25 cellular contexts compared by ENCODE assay signal in genomic region chr3:15536856-15537255, GRCh38. TPM values are rescaled to one million over a fixed set of nuclear protein-coding genes. Genes with fewer than 3 reads are reported as not detected.
A peak's percentile ranks its signal among the peaks of the same experiment; 100 is the strongest.
DNase-seq lines count a peak whose midpoint lies in the region; ATAC-seq and TF ChIP-seq lines count a peak whose summit lies in the region.
"Had no signal": no experiment of that assay in that cellular context is flagged by ENCODE, and none has a peak within 500 bp of the region (broad histone marks: within the 10 kb centered on the region; RNA-seq: fewer than 3 reads in every experiment).

No MANE protein-coding gene starts in this region.

- H3K36me3 ChIP-seq in breast epithelium = no peaks in the 10 kb centered on the region
- H3K36me3 ChIP-seq: colonic mucosa, esophagus muscularis mucosa, gastrocnemius medialis, left lung, SJSA1, WERI-Rb-1 had no signal

- peak overlapping the region; percentile 66 for H3K4me3 Mint-ChIP-seq in activated naive CD4-positive, alpha-beta T cell treated with anti-CD3 and anti-CD28 coated beads, Interleukin-2, amount 50 U/mL, for 24 hours
- H3K4me3 Mint-ChIP-seq in T-cell (peak overlapping the region; percentile 11 to 60 (median 58)), WTC11 (no peak overlapping the region)
- H3K4me3 Mint-ChIP-seq in activated T-helper 2 cell treated with anti-CD3 and anti-CD28 coated beads, Interferon-gamma antibody, Interleukin-2, Interleukin-4, amounts not matched to agents 10 μg/mL and 5 μg/mL and 100 μg/mL, durations not matched to agents 14 hours and 24 hours and 36 hours (ENCODE audit: low read depth) = peak overlapping the region; percentile 60
- peak overlapping the region; percentile 63 for H3K4me3 Mint-ChIP-seq in stimulated activated effector memory CD8-positive, alpha-beta T cell treated with anti-CD3 and anti-CD28 coated beads, Interleukin-12 subunit alpha, Interleukin-12 subunit beta, amount 100 ng/mL, for 72 hours

- H3K9me3 Mint-ChIP-seq in activated naive CD4-positive, alpha-beta T cell treated with anti-CD3 and anti-CD28 coated beads, Interleukin-2, amount 50 U/mL, for 24 hours = no peaks in the 10 kb centered on the region
- H3K9me3 Mint-ChIP-seq in T-cell (no peaks in the 10 kb centered on the region), WTC11 (no peaks in the 10 kb centered on the region)
- H3K9me3 Mint-ChIP-seq in activated T-helper 2 cell treated with anti-CD3 and anti-CD28 coated beads, Interferon-gamma antibody, Interleukin-2, Interleukin-4, amounts not matched to agents 10 μg/mL and 5 μg/mL and 100 μg/mL, durations not matched to agents 14 hours and 24 hours and 36 hours = no peaks in the 10 kb centered on the region
- H3K9me3 Mint-ChIP-seq in stimulated activated effector memory CD8-positive, alpha-beta T cell treated with anti-CD3 and anti-CD28 coated beads, Interleukin-12 subunit alpha, Interleukin-12 subunit beta, amount 100 ng/mL, for 72 hours = no peaks in the 10 kb centered on the region

- TF ChIP-seq CTCF in breast epithelium (IDR thresholded peaks at IDR 0.05) (no peak), WTC11 (IDR thresholded peaks at IDR 0.05) (no peak)

- POLR2A ChIA-PET in T-cell (lab: Charles Lee) (no interaction called here), WTC11 (lab: Charles Lee) (no interaction called here)

- H3K36me3 Mint-ChIP-seq in activated naive CD4-positive, alpha-beta T cell treated with anti-CD3 and anti-CD28 coated beads, Interleukin-2, amount 50 U/mL, for 24 hours = peaks cover 4% of the 10 kb centered on the region
- H3K36me3 Mint-ChIP-seq in T-cell (peaks cover 3% of the 10 kb centered on the region), WTC11 (no peaks in the 10 kb centered on the region)
- peaks cover 7% of the 10 kb centered on the region for H3K36me3 Mint-ChIP-seq in activated T-helper 2 cell treated with anti-CD3 and anti-CD28 coated beads, Interferon-gamma antibody, Interleukin-2, Interleukin-4, amounts not matched to agents 10 μg/mL and 5 μg/mL and 100 μg/mL, durations not matched to agents 14 hours and 24 hours and 36 hours (ENCODE audit: low read depth)
- H3K36me3 Mint-ChIP-seq in stimulated activated effector memory CD8-positive, alpha-beta T cell treated with anti-CD3 and anti-CD28 coated beads, Interleukin-12 subunit alpha, Interleukin-12 subunit beta, amount 100 ng/mL, for 72 hours = no peaks in the 10 kb centered on the region

- no peak for TF ChIP-seq POLR2A in breast epithelium (IDR thresholded peaks at IDR 0.05)

- H3K27ac Mint-ChIP-seq in activated naive CD4-positive, alpha-beta T cell treated with anti-CD3 and anti-CD28 coated beads, Interleukin-2, amount 50 U/mL, for 24 hours = peak overlapping the region; percentile 47
- H3K27ac Mint-ChIP-seq in T-cell = peak overlapping the region; percentile 87 to 95
- peak overlapping the region; percentile 89 for H3K27ac Mint-ChIP-seq in activated T-helper 2 cell treated with anti-CD3 and anti-CD28 coated beads, Interferon-gamma antibody, Interleukin-2, Interleukin-4, amounts not matched to agents 10 μg/mL and 5 μg/mL and 100 μg/mL, durations not matched to agents 14 hours and 24 hours and 36 hours
- H3K27ac Mint-ChIP-seq in stimulated activated effector memory CD8-positive, alpha-beta T cell treated with anti-CD3 and anti-CD28 coated beads, Interleukin-12 subunit alpha, Interleukin-12 subunit beta, amount 100 ng/mL, for 72 hours = peak overlapping the region; percentile 78
- no peak overlapping the region for H3K27ac Mint-ChIP-seq in WTC11

- intact Hi-C loops in activated T-helper 2 cell treated with anti-CD3 and anti-CD28 coated beads, Interferon-gamma antibody, Interleukin-2, Interleukin-4, amounts not matched to agents 10 μg/mL and 5 μg/mL and 100 μg/mL, durations not matched to agents 14 hours and 24 hours and 36 hours (cut with micrococcal nuclease) = loop anchor here (1.0 to 2.0 kb wide), 2 partner anchors 37 to 108 kb away; no protein-coding TSS in a partner anchor
- intact Hi-C loops in breast epithelium (cut with DNase I; ENCODE audit: low total_unique reads) = no loop called here

- no peaks in the 10 kb centered on the region for H3K27me3 Mint-ChIP-seq in activated naive CD4-positive, alpha-beta T cell treated with anti-CD3 and anti-CD28 coated beads, Interleukin-2, amount 50 U/mL, for 24 hours
- H3K27me3 Mint-ChIP-seq in T-cell = no peaks in the 10 kb centered on the region
- H3K27me3 Mint-ChIP-seq in activated T-helper 2 cell treated with anti-CD3 and anti-CD28 coated beads, Interferon-gamma antibody, Interleukin-2, Interleukin-4, amounts not matched to agents 10 μg/mL and 5 μg/mL and 100 μg/mL, durations not matched to agents 14 hours and 24 hours and 36 hours (ENCODE audit: low read depth) = no peaks in the 10 kb centered on the region
- no peaks in the 10 kb centered on the region for H3K27me3 Mint-ChIP-seq in WTC11 (ENCODE audit: low read depth)

- no peaks in the 10 kb centered on the region for H3K27me3 ChIP-seq in breast epithelium
- H3K27me3 ChIP-seq: colonic mucosa, esophagus muscularis mucosa, gastrocnemius medialis, hepatocyte, left lung, SJSA1 had no signal

- CTCF ChIA-PET in T-cell (lab: Charles Lee) (interaction anchor here in 1 of 2 donors (0.9 kb wide), 1 partner anchor 10 kb away, joined by 4 read pairs; no protein-coding TSS in a partner anchor), WTC11 (lab: Charles Lee) (interaction anchor here (1.0 kb wide), 1 partner anchor 10 kb away, joined by 4 read pairs; no protein-coding TSS in a partner anchor)

- H3K4me1 ChIP-seq in breast epithelium = no peaks in the 10 kb centered on the region
- H3K4me1 ChIP-seq: colonic mucosa, esophagus muscularis mucosa, gastrocnemius medialis, left lung, SJSA1 had no signal

- H3K27ac ChIP-seq in breast epithelium = no peak overlapping the region
- H3K27ac ChIP-seq: C4-2B, colonic mucosa, esophagus muscularis mucosa, gastrocnemius medialis, hepatocyte, left lung, SJSA1, WERI-Rb-1 had no signal

- H3K4me1 Mint-ChIP-seq in activated naive CD4-positive, alpha-beta T cell treated with anti-CD3 and anti-CD28 coated beads, Interleukin-2, amount 50 U/mL, for 24 hours = peaks cover 49% of the 10 kb centered on the region
- H3K4me1 Mint-ChIP-seq in T-cell (peaks cover 49 to 70% (median 63%) of the 10 kb centered on the region in 3 donors), WTC11 (no peaks in the 10 kb centered on the region)
- peaks cover 52% of the 10 kb centered on the region for H3K4me1 Mint-ChIP-seq in activated T-helper 2 cell treated with anti-CD3 and anti-CD28 coated beads, Interferon-gamma antibody, Interleukin-2, Interleukin-4, amounts not matched to agents 10 μg/mL and 5 μg/mL and 100 μg/mL, durations not matched to agents 14 hours and 24 hours and 36 hours (ENCODE audit: low read depth)
- peaks cover 63% of the 10 kb centered on the region for H3K4me1 Mint-ChIP-seq in stimulated activated effector memory CD8-positive, alpha-beta T cell treated with anti-CD3 and anti-CD28 coated beads, Interleukin-12 subunit alpha, Interleukin-12 subunit beta, amount 100 ng/mL, for 72 hours

- no peak for DNase-seq in activated naive CD4-positive, alpha-beta T cell treated with anti-CD3 and anti-CD28 coated beads, Interleukin-2, amount 50 U/mL, for 16 hours
- DNase-seq in T-cell = no peak
- no peak for DNase-seq in activated T-helper 2 cell treated with anti-CD3 and anti-CD28 coated beads, Interferon-gamma antibody, Interleukin-2, Interleukin-4, amounts not matched to agents 10 μg/mL and 5 μg/mL and 100 μg/mL, durations not matched to agents 14 hours and 24 hours and 36 hours (ENCODE audit: low spot score)
- DNase-seq in stimulated activated effector memory CD8-positive, alpha-beta T cell treated with anti-CD3 and anti-CD28 coated beads, Interleukin-12 subunit alpha, Interleukin-12 subunit beta, amount 100 ng/mL, for 72 hours (ENCODE audit: low spot score in 2 of 2) = no peak
- DNase-seq in breast epithelium (ENCODE audit: low spot score in 2 of 2) = no peak
- DNase-seq in WTC11 (ENCODE audit: low spot score) = no peak
- DNase-seq in NCI-H1436 (lab: John Stamatoyannopoulos, UW) = no peak
- DNase-seq: activated CD8-positive, alpha-beta memory T cell treated with anti-CD3 and anti-CD28 coated beads for 24 hours; activated effector memory CD4-positive, alpha-beta T cell treated with Interleukin-2 at 50 U/mL for 16 hours; amygdala; colonic mucosa; gastrocnemius medialis; left lung; NCI-H1092; NCI-H187 treated with DMSO at 0.1 percent for 48 hours; NCI-H526; stimulated activated CD4-positive, alpha-beta T cell treated with anti-CD3 and anti-CD28 coated beads, Interleukin-4, amount 100 ng/mL, for 24 hours; stimulated activated naive CD4-positive, alpha-beta T cell; WERI-Rb-1 had no signal

- H3K4me3 ChIP-seq in breast epithelium = no peak overlapping the region
- H3K4me3 ChIP-seq: colonic mucosa, esophagus muscularis mucosa, gastrocnemius medialis, hepatocyte, left lung, SJSA1 had no signal

- H3K9me3 ChIP-seq in breast epithelium = no peaks in the 10 kb centered on the region
- H3K9me3 ChIP-seq: colonic mucosa, esophagus muscularis mucosa, gastrocnemius medialis, left lung, SJSA1 had no signal

- ATAC-seq in T-cell (replicated peaks in 1 of 4) = peak in 2 of 4 experiments; percentile 40 to 45
- ATAC-seq in stimulated activated effector memory CD8-positive, alpha-beta T cell treated with anti-CD3 and anti-CD28 coated beads, Interleukin-12 subunit alpha, Interleukin-12 subunit beta, amount 100 ng/mL, for 72 hours = no peak
- no peak for ATAC-seq in WTC11
- ATAC-seq: gastrocnemius medialis, HepG2, left lung had no signal

TF ChIP-seq in WTC11, 78 proteins besides CTCF, POLR2A, EP300 and RAD21 (continues in another document):
- TF ChIP-seq, protein P1, sequence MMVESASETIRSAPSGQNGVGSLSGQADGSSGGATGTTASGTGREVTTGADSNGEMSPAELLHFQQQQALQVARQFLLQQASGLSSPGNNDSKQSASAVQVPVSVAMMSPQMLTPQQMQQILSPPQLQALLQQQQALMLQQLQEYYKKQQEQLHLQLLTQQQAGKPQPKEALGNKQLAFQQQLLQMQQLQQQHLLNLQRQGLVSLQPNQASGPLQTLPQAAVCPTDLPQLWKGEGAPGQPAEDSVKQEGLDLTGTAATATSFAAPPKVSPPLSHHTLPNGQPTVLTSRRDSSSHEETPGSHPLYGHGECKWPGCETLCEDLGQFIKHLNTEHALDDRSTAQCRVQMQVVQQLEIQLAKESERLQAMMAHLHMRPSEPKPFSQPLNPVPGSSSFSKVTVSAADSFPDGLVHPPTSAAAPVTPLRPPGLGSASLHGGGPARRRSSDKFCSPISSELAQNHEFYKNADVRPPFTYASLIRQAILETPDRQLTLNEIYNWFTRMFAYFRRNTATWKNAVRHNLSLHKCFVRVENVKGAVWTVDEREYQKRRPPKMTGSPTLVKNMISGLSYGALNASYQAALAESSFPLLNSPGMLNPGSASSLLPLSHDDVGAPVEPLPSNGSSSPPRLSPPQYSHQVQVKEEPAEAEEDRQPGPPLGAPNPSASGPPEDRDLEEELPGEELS (CRISPR knock-in tag; IDR thresholded peaks at IDR 0.05) = no peak

RNA-seq across cellular contexts. Expression of gene COLQ, which starts 15.3 kb away (rescaled TPM):
- total RNA-seq in T-cell = 10 to 100 TPM in 2 of 5 donors, 1 to 10 TPM in 3; 5.1 to 11.4 (median 7.2) TPM
- 1.6 and 2.1 TPM in 2 replicates for total RNA-seq in activated T-helper 2 cell treated with anti-CD3 and anti-CD28 coated beads, Interferon-gamma antibody, Interleukin-2, Interleukin-4, amounts not matched to agents 10 μg/mL and 5 μg/mL and 100 μg/mL, durations not matched to agents 14 hours and 24 hours and 36 hours
- 1 to 10 TPM; 1.8 to 3.3 (median 1.9) TPM for total RNA-seq in breast epithelium
- total RNA-seq in WTC11 (2021) = 1.2 to 2.2 TPM (median 1.8 TPM) in 3 replicates
